ENCODE assay signal across 1 cellular context in the genomic region with DNA sequence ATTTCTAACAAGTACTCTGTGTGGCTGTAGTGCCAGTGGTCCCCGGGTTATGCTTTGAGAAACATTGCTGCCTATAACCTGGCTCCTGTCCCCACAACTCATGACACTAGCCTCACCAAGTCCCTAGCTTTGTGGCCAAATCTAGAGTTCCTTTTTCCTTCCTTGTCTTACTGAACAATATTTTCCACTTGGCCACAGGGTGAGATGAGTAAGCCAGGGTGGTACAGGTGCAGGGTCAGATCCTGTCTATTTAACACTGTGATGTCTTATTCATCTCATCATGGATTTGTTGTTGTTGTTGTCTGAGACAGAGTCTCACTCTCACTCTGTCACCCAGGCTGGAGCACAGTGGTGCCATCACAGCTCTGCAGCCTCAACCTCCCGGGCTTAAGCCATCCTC.
TF ChIP-seq lines count a peak whose summit lies in the region.

No MANE protein-coding gene starts in this region.

TF ChIP-seq in K562, 482 proteins besides CTCF, POLR2A, EP300 and RAD21:
- no peak for TF ChIP-seq PML (IDR thresholded peaks at IDR 0.05; ENCODE audit: low read length)
- TF ChIP-seq, protein P1, sequence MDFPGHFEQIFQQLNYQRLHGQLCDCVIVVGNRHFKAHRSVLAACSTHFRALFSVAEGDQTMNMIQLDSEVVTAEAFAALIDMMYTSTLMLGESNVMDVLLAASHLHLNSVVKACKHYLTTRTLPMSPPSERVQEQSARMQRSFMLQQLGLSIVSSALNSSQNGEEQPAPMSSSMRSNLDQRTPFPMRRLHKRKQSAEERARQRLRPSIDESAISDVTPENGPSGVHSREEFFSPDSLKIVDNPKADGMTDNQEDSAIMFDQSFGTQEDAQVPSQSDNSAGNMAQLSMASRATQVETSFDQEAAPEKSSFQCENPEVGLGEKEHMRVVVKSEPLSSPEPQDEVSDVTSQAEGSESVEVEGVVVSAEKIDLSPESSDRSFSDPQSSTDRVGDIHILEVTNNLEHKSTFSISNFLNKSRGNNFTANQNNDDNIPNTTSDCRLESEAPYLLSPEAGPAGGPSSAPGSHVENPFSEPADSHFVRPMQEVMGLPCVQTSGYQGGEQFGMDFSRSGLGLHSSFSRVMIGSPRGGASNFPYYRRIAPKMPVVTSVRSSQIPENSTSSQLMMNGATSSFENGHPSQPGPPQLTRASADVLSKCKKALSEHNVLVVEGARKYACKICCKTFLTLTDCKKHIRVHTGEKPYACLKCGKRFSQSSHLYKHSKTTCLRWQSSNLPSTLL (IDR thresholded peaks at IDR 0.05): no peak
- TF ChIP-seq, protein P2, sequence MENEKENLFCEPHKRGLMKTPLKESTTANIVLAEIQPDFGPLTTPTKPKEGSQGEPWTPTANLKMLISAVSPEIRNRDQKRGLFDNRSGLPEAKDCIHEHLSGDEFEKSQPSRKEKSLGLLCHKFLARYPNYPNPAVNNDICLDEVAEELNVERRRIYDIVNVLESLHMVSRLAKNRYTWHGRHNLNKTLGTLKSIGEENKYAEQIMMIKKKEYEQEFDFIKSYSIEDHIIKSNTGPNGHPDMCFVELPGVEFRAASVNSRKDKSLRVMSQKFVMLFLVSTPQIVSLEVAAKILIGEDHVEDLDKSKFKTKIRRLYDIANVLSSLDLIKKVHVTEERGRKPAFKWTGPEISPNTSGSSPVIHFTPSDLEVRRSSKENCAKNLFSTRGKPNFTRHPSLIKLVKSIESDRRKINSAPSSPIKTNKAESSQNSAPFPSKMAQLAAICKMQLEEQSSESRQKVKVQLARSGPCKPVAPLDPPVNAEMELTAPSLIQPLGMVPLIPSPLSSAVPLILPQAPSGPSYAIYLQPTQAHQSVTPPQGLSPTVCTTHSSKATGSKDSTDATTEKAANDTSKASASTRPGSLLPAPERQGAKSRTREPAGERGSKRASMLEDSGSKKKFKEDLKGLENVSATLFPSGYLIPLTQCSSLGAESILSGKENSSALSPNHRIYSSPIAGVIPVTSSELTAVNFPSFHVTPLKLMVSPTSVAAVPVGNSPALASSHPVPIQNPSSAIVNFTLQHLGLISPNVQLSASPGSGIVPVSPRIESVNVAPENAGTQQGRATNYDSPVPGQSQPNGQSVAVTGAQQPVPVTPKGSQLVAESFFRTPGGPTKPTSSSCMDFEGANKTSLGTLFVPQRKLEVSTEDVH (IDR thresholded peaks at IDR 0.05; ENCODE audit: low read depth, partially characterized antibody): no peak
- no peak for TF ChIP-seq NR2C2 (CRISPR knock-in tag; IDR thresholded peaks at IDR 0.05)
- no peak for TF ChIP-seq NR2C2 (tag; IDR thresholded peaks at IDR 0.05)
- peak; percentile 32; the same call in 1 of the 2 replicates for TF ChIP-seq FOSL1 (tag; conservative IDR thresholded peaks at IDR 0.05)
